In the genomic region with DNA sequence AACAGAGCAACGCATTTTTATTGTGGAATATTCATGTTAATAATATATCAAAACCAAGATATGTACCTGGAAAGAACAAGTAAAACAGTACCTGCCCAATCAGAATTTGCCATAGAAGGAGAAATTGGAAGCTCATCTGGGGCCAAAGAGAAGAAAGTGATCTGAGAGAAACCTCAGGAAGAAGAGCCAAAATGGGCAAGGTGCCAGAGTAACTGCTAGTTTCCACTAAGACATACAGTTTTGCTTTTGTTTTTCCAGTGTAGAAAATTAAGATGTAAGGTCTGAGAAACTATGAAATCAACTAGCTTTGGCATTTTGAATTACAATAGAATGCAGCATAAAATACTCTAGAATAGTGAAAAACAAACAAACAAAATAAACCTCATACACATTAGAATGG, we compare ENCODE assay signal across 15 cellular contexts.
DNase-seq lines count a peak whose midpoint lies in the region; ATAC-seq and TF ChIP-seq lines count a peak whose summit lies in the region.
"Had no signal": no experiment of that assay in that cellular context is flagged by ENCODE, and none has a peak within 500 bp of the region (broad histone marks: within the 10 kb centered on the region; RNA-seq: fewer than 3 reads in every experiment).

No MANE protein-coding gene starts in this region.

- no peak overlapping the region for H4K91ac ChIP-seq in trophoblast cell (ENCODE audit: low read depth, low read length)

- no peak overlapping the region for H3K4me3 Mint-ChIP-seq in stimulated activated naive B cell treated with anti-CD40 and anti-IgM and Interleukin-4, amounts not matched to agents 10 μg/mL and 1 μg/mL and 100 μg/mL, for 72 hours
- H3K4me3 Mint-ChIP-seq: CD4-positive, alpha-beta T cell had no signal

- no peak overlapping the region for H2BK120ac ChIP-seq in trophoblast cell (ENCODE audit: insufficient read depth, low read length, poor library complexity)

- WGBS in trophoblast cell (ENCODE audit: extremely low coverage, insufficient coverage, insufficient read length): no CpG with 5 or more reads among the region's 1 CpG

- no peak overlapping the region for H2AFZ ChIP-seq in trophoblast cell (ENCODE audit: insufficient read depth, low read length, poor library complexity)

- no peak overlapping the region for H4K8ac ChIP-seq in trophoblast cell (ENCODE audit: low read depth, low read length)

- no peaks in the 10 kb centered on the region for H3K27me3 Mint-ChIP-seq in stimulated activated naive B cell treated with anti-CD40 and anti-IgM and Interleukin-4, amounts not matched to agents 10 μg/mL and 1 μg/mL and 100 μg/mL, for 72 hours
- H3K27me3 Mint-ChIP-seq: CD4-positive, alpha-beta T cell had no signal

- intact Hi-C loops in cardiac septum (cut with DNase I): no loop called here

- no peak overlapping the region for H3K27ac ChIP-seq in cardiac muscle cell
- no peak overlapping the region for H3K27ac ChIP-seq in trophoblast cell (ENCODE audit: low read depth, low read length)

- H3K9ac ChIP-seq in trophoblast cell (ENCODE audit: low read length): no peak overlapping the region

- no peaks in the 10 kb centered on the region for H3K79me2 ChIP-seq in trophoblast cell (ENCODE audit: control insufficient read depth, insufficient read depth, low read length, poor library complexity)

- H3K23ac ChIP-seq in trophoblast cell (ENCODE audit: low read length): no peak overlapping the region

- H3K36me3 Mint-ChIP-seq in stimulated activated naive B cell treated with anti-CD40 and anti-IgM and Interleukin-4, amounts not matched to agents 10 μg/mL and 1 μg/mL and 100 μg/mL, for 72 hours: no peaks in the 10 kb centered on the region

- H3K4me1 Mint-ChIP-seq in stimulated activated naive B cell treated with anti-CD40 and anti-IgM and Interleukin-4, amounts not matched to agents 10 μg/mL and 1 μg/mL and 100 μg/mL, for 72 hours: no peaks in the 10 kb centered on the region

- H3K4ac ChIP-seq in trophoblast cell (ENCODE audit: low read depth, low read length): no peak overlapping the region

- peak; percentile 2 to 24 for DNase-seq in cardiac muscle cell (ENCODE audit: low read depth in 1 of 2, low spot score in 1 of 2)
- DNase-seq in cardiac septum (ENCODE audit: low spot score): no peak
- DNase-seq in RPMI8226: peak; percentile 20
- DNase-seq in fibroblast of mammary gland (ENCODE audit: low read depth): peak; percentile 12
- DNase-seq in stimulated activated naive B cell treated with anti-CD40 and anti-IgM and Interleukin-4, amounts not matched to agents 10 μg/mL and 1 μg/mL and 100 μg/mL, for 72 hours: no peak
- DNase-seq in Ammon's horn (ENCODE audit: low spot score): no peak
- no peak for DNase-seq in trophoblast cell
- DNase-seq: CD4-positive, alpha-beta T cell; IMR-90; NCI-H1048; NCI-H2171; NCI-H446 treated with DMSO at 0.1 percent for 48 hours; NCI-H774 had no signal

- no peaks in the 10 kb centered on the region for H3K79me1 ChIP-seq in trophoblast cell (ENCODE audit: low read length)

- no peak overlapping the region for H3K27ac Mint-ChIP-seq in stimulated activated naive B cell treated with anti-CD40 and anti-IgM and Interleukin-4, amounts not matched to agents 10 μg/mL and 1 μg/mL and 100 μg/mL, for 72 hours
- H3K27ac Mint-ChIP-seq: CD4-positive, alpha-beta T cell had no signal

- H3K9me3 ChIP-seq in cardiac muscle cell (ENCODE audit: low read depth) (no peaks in the 10 kb centered on the region), trophoblast cell (ENCODE audit: insufficient read depth, low read depth, low read length) (no peaks in the 10 kb centered on the region)
- H3K9me3 ChIP-seq: HAP-1 had no signal

- H4K12ac ChIP-seq in trophoblast cell (ENCODE audit: low read depth, low read length): no peak overlapping the region

- H3K4me2 ChIP-seq in trophoblast cell (ENCODE audit: low read length): no peak overlapping the region

- no peak overlapping the region for H2BK5ac ChIP-seq in trophoblast cell (ENCODE audit: low read depth, low read length, poor library complexity)

- H2AK5ac ChIP-seq in trophoblast cell (ENCODE audit: low read length): no peak overlapping the region

- ATAC-seq in stimulated activated naive B cell treated with anti-CD40 and anti-IgM and Interleukin-4, amounts not matched to agents 10 μg/mL and 1 μg/mL and 100 μg/mL, for 72 hours (replicated peaks): no peak
- ATAC-seq in GM18870 (IDR thresholded peaks at IDR 0.05; ENCODE audit: unreplicated experiment): no peak

- TF ChIP-seq CTCF in cardiac muscle cell (IDR thresholded peaks at IDR 0.05; ENCODE audit: low read depth, low read length): no peak
- no peak for TF ChIP-seq CTCF in fibroblast of mammary gland (conservative IDR thresholded peaks at IDR 0.05; ENCODE audit: control insufficient read depth, insufficient read depth, low read depth, low read length)

- H3K27me3 ChIP-seq in cardiac muscle cell (no peaks in the 10 kb centered on the region), trophoblast cell (ENCODE audit: insufficient read depth, low read length) (no peaks in the 10 kb centered on the region)

- H2BK12ac ChIP-seq in trophoblast cell (ENCODE audit: low read length): no peak overlapping the region

- no peak overlapping the region for H3K18ac ChIP-seq in trophoblast cell (ENCODE audit: low read length)

- H3K4me3 ChIP-seq in cardiac muscle cell (no peak overlapping the region), fibroblast of mammary gland (ENCODE audit: control insufficient read depth, low read depth, low read length) (no peak overlapping the region), trophoblast cell (ENCODE audit: low read depth, low read length) (no peak overlapping the region)
- H3K4me3 ChIP-seq: HAP-1 had no signal

- H3K9me3 Mint-ChIP-seq in stimulated activated naive B cell treated with anti-CD40 and anti-IgM and Interleukin-4, amounts not matched to agents 10 μg/mL and 1 μg/mL and 100 μg/mL, for 72 hours: no peaks in the 10 kb centered on the region

- H3K4me1 ChIP-seq in cardiac muscle cell (ENCODE audit: low read depth) (no peaks in the 10 kb centered on the region), trophoblast cell (ENCODE audit: control insufficient read depth in 1 of 2, insufficient read depth in 2 of 2, low read length in 2 of 2) (peaks cover 0 to 2% of the 10 kb centered on the region in 2 experiments)
- H3K4me1 ChIP-seq: HAP-1 had no signal

- H3K14ac ChIP-seq in trophoblast cell (ENCODE audit: low read length): no peak overlapping the region

- no peaks in the 10 kb centered on the region for H3K36me3 ChIP-seq in cardiac muscle cell
- H3K36me3 ChIP-seq in trophoblast cell (ENCODE audit: control insufficient read depth in 1 of 2, insufficient read depth in 2 of 2, low read length in 2 of 2): no peaks in the 10 kb centered on the region
- H3K36me3 ChIP-seq: HAP-1 had no signal

Comparison
In these comparisons a context has a peak if more than half of its experiments do, and no peak if none do; other contexts are left out.
1. DNase-seq: peak in cardiac muscle cell (2 of 2), RPMI8226 (single experiment) and fibroblast of mammary gland (single experiment); none in cardiac septum (single experiment), stimulated activated naive B cell treated with anti-CD40 and anti-IgM and Interleukin-4, amounts not matched to agents 10 μg/mL and 1 μg/mL and 100 μg/mL, for 72 hours (single experiment), Ammon's horn (single experiment) and trophoblast cell (0 of 2).